13 cellular contexts compared by ENCODE assay signal in the genomic region with DNA sequence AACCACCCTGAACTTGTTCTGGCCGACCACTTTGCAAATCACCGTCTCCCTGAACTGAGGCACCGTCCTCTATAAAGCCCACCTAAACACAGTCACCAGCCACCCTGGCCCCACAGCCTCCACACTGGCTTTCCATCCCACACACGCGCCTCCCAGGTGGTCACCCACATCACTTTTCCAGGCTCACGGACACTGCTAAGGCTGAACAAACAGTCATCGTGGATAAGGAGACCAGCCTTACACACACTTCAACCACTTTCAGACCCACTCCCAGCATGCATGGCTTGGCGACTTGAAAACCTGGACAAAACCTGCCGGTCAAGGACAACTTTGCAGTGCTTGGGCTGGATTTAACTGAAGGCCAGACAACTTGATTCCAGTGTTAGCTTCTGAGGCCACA. TPM values are rescaled to one million over a fixed set of nuclear protein-coding genes. Genes with fewer than 3 reads are reported as not detected.
DNase-seq lines count a peak whose midpoint lies in the region; ATAC-seq and TF ChIP-seq lines count a peak whose summit lies in the region.
"Had no signal": no experiment of that assay in that cellular context is flagged by ENCODE, and none has a peak within 500 bp of the region (broad histone marks: within the 10 kb centered on the region; RNA-seq: fewer than 3 reads in every experiment).

No MANE protein-coding gene starts in this region.

- peak overlapping the region; percentile 96 for H3K4me2 ChIP-seq in Loucy (ENCODE audit: low read depth, low read length, poor library complexity, severe bottlenecking)
- no peak overlapping the region for H3K4me2 ChIP-seq in trophoblast cell (ENCODE audit: low read length)

- H3K4me1 ChIP-seq in Loucy (ENCODE audit: insufficient read depth, low read length, poor library complexity, severe bottlenecking) (peaks cover 97% of the 10 kb centered on the region), breast epithelium (peaks cover 16 to 40% of the 10 kb centered on the region in 2 donors), trophoblast cell (ENCODE audit: control insufficient read depth in 1 of 2, insufficient read depth in 2 of 2, low read length in 2 of 2) (peaks cover 2 to 3% of the 10 kb centered on the region in 2 experiments)

- peak overlapping the region; percentile 16 for H3K4ac ChIP-seq in trophoblast cell (ENCODE audit: low read depth, low read length)

- H4K91ac ChIP-seq in trophoblast cell (ENCODE audit: low read depth, low read length) = no peak overlapping the region

- peak overlapping the region; percentile 49 for H3K4me3 Mint-ChIP-seq in T-helper 1 cell treated with Interleukin-12 subunit alpha and Interleukin-12 subunit beta and Interleukin-4 antibody, amounts not matched to agents 30 μg/mL and 1 μg/mL, for 36 hours
- H3K4me3 Mint-ChIP-seq in Calu3 (ENCODE audit: low read depth, unreplicated experiment) = no peak overlapping the region

- peaks cover 22% of the 10 kb centered on the region for H3F3A ChIP-seq in Loucy (ENCODE audit: low read depth)

- H3K27me3 ChIP-seq in Loucy (ENCODE audit: insufficient read depth, low read length, poor library complexity, severe bottlenecking) = no peaks in the 10 kb centered on the region
- no peaks in the 10 kb centered on the region for H3K27me3 ChIP-seq in breast epithelium
- no peaks in the 10 kb centered on the region for H3K27me3 ChIP-seq in trophoblast cell (ENCODE audit: insufficient read depth, low read length)

- H3K4me3 ChIP-seq in Loucy (ENCODE audit: low read length, poor library complexity, severe bottlenecking) (peak overlapping the region; percentile 80), breast epithelium (no peak overlapping the region), trophoblast cell (ENCODE audit: low read depth, low read length) (no peak overlapping the region)
- H3K4me3 ChIP-seq: thoracic aorta had no signal

- H2BK120ac ChIP-seq in trophoblast cell (ENCODE audit: insufficient read depth, low read length, poor library complexity) = no peak overlapping the region

- H3K36me3 ChIP-seq in Loucy (ENCODE audit: insufficient read depth, low read length) (no peaks in the 10 kb centered on the region), breast epithelium (no peaks in the 10 kb centered on the region), trophoblast cell (ENCODE audit: control insufficient read depth in 1 of 2, insufficient read depth in 2 of 2, low read length in 2 of 2) (peaks cover 3 to 5% of the 10 kb centered on the region in 2 experiments)
- H3K36me3 ChIP-seq: thoracic aorta had no signal

- peaks cover 93% of the 10 kb centered on the region for H3K4me1 Mint-ChIP-seq in T-helper 1 cell treated with Interleukin-12 subunit alpha and Interleukin-12 subunit beta and Interleukin-4 antibody, amounts not matched to agents 30 μg/mL and 1 μg/mL, for 36 hours (ENCODE audit: low read depth)
- H3K4me1 Mint-ChIP-seq in Calu3 (ENCODE audit: low read depth, unreplicated experiment) = peaks cover 23% of the 10 kb centered on the region

- H2AFZ ChIP-seq in Loucy (ENCODE audit: low read length) (no peak overlapping the region), trophoblast cell (ENCODE audit: insufficient read depth, low read length, poor library complexity) (no peak overlapping the region)

- no peak for TF ChIP-seq POLR2A in breast epithelium (IDR thresholded peaks at IDR 0.05)

- CTCF ChIA-PET in Calu3 (lab: Charles Lee) = interaction anchor here (0.6 kb wide), 1 partner anchor 851 kb away, joined by 3 read pairs; no protein-coding TSS in a partner anchor

- H2BK12ac ChIP-seq in trophoblast cell (ENCODE audit: low read length) = no peak overlapping the region

- DNase-seq in T-helper 1 cell = no peak
- no peak for DNase-seq in breast epithelium (ENCODE audit: low spot score in 2 of 2)
- no peak for DNase-seq in trophoblast cell
- DNase-seq in Calu3 = no peak
- no peak for DNase-seq in NCI-H1105 treated with DMSO at 0.1 percent for 48 hours (lab: John Stamatoyannopoulos, UW)
- DNase-seq: 8988T; islet precursor cell; occipital lobe; stimulated activated CD4-positive, alpha-beta T cell treated with anti-CD3 and anti-CD28 coated beads, Interleukin-2, amount 100 ng/mL, for 48 hours had no signal

- H3K9me2 ChIP-seq in Loucy (replicated peaks; ENCODE audit: low read depth, low read length) = no peaks in the 10 kb centered on the region

- H3K27ac ChIP-seq in breast epithelium = peak overlapping the region; percentile 61 to 63
- no peak overlapping the region for H3K27ac ChIP-seq in trophoblast cell (ENCODE audit: low read depth, low read length)

- no peak overlapping the region for H2BK5ac ChIP-seq in trophoblast cell (ENCODE audit: low read depth, low read length, poor library complexity)

- H2AK5ac ChIP-seq in trophoblast cell (ENCODE audit: low read length) = no peak overlapping the region

- H3K27ac Mint-ChIP-seq in T-helper 1 cell treated with Interleukin-12 subunit alpha and Interleukin-12 subunit beta and Interleukin-4 antibody, amounts not matched to agents 30 μg/mL and 1 μg/mL, for 36 hours = peak overlapping the region; percentile 84
- H3K27ac Mint-ChIP-seq in Calu3 (ENCODE audit: unreplicated experiment) = no peak overlapping the region

- intact Hi-C loops in breast epithelium (cut with DNase I; ENCODE audit: low total_unique reads) (no loop called here), Calu3 (cut with micrococcal nuclease; ENCODE audit: unreplicated experiment) (no loop called here)

- no peak for ATAC-seq in HG02840 (IDR thresholded peaks at IDR 0.05; ENCODE audit: low FRiP score, unreplicated experiment)

- no peak overlapping the region for H4K8ac ChIP-seq in trophoblast cell (ENCODE audit: low read depth, low read length)

- H4K20me1 ChIP-seq in Loucy (ENCODE audit: insufficient read depth, low read length, poor library complexity, severe bottlenecking) = peaks cover 76% of the 10 kb centered on the region

- peaks cover 35% of the 10 kb centered on the region for H3K36me3 Mint-ChIP-seq in T-helper 1 cell treated with Interleukin-12 subunit alpha and Interleukin-12 subunit beta and Interleukin-4 antibody, amounts not matched to agents 30 μg/mL and 1 μg/mL, for 36 hours (ENCODE audit: low read depth)
- H3K36me3 Mint-ChIP-seq in Calu3 (ENCODE audit: insufficient read depth, unreplicated experiment) = peaks cover 7% of the 10 kb centered on the region

- H3K14ac ChIP-seq in trophoblast cell (ENCODE audit: low read length) = no peak overlapping the region

- no peak overlapping the region for H4K12ac ChIP-seq in trophoblast cell (ENCODE audit: low read depth, low read length)

- no peak overlapping the region for H3K23ac ChIP-seq in trophoblast cell (ENCODE audit: low read length)

- no peaks in the 10 kb centered on the region for H3K9me3 Mint-ChIP-seq in T-helper 1 cell treated with Interleukin-12 subunit alpha and Interleukin-12 subunit beta and Interleukin-4 antibody, amounts not matched to agents 30 μg/mL and 1 μg/mL, for 36 hours
- no peaks in the 10 kb centered on the region for H3K9me3 Mint-ChIP-seq in Calu3 (ENCODE audit: low read depth, unreplicated experiment)

- H3K79me1 ChIP-seq in trophoblast cell (ENCODE audit: low read length) = no peaks in the 10 kb centered on the region

- H3K9ac ChIP-seq in Loucy (ENCODE audit: low read depth, low read length, poor library complexity, severe bottlenecking) (peak overlapping the region; percentile 83), trophoblast cell (ENCODE audit: low read length) (no peak overlapping the region)

- H3K18ac ChIP-seq in trophoblast cell (ENCODE audit: low read length) = peak overlapping the region; percentile 89

- H3K9me3 ChIP-seq in Loucy (ENCODE audit: insufficient read depth, low read depth, low read length) (no peaks in the 10 kb centered on the region), breast epithelium (no peaks in the 10 kb centered on the region), trophoblast cell (ENCODE audit: insufficient read depth, low read depth, low read length) (no peaks in the 10 kb centered on the region)
- H3K9me3 ChIP-seq: thoracic aorta had no signal

- no TSS peak for BruUV-seq in Calu3 (replicated peaks; lab: Mats Ljungman, UMichigan)

- TF ChIP-seq CTCF in Loucy (conservative IDR thresholded peaks at IDR 0.05; ENCODE audit: low read length) = no peak
- no peak for TF ChIP-seq CTCF in breast epithelium (IDR thresholded peaks at IDR 0.05)
- no peak for TF ChIP-seq CTCF in Calu3 (IDR thresholded peaks at IDR 0.05; ENCODE audit: unreplicated experiment)

- no peaks in the 10 kb centered on the region for H3K27me3 Mint-ChIP-seq in T-helper 1 cell treated with Interleukin-12 subunit alpha and Interleukin-12 subunit beta and Interleukin-4 antibody, amounts not matched to agents 30 μg/mL and 1 μg/mL, for 36 hours (ENCODE audit: low read depth)
- H3K27me3 Mint-ChIP-seq in Calu3 (ENCODE audit: unreplicated experiment) = no peaks in the 10 kb centered on the region

- peaks cover 100% of the 10 kb centered on the region for H3K79me2 ChIP-seq in Loucy (ENCODE audit: insufficient read depth, low read length)
- H3K79me2 ChIP-seq in trophoblast cell (ENCODE audit: control insufficient read depth, insufficient read depth, low read length, poor library complexity) = peaks cover 9% of the 10 kb centered on the region

- WGBS in trophoblast cell (ENCODE audit: extremely low coverage, insufficient coverage, insufficient read length) = no CpG with 5 or more reads among the region's 9 CpGs

RNA-seq across cellular contexts. Expression of a gene that starts 8.4 kb away (rescaled TPM):
- 10 to 100 TPM; 22.6 to 36.7 (median 33.4) TPM for total RNA-seq in breast epithelium
- polyA plus RNA-seq in trophoblast cell (2013) = 25.5 and 25.8 TPM in 2 replicates
- 24.0 and 25.0 TPM in 2 replicates for total RNA-seq in Calu3 (2022)

RNA-seq across cellular contexts. Expression of a gene that starts 33.9 kb away (rescaled TPM):
- total RNA-seq in breast epithelium (10 to 100 TPM; 56.1 to 76.8 (median 76.4) TPM), Calu3 (2022) (83.3 and 85.0 TPM in 2 replicates)
- polyA plus RNA-seq in trophoblast cell (2013) = 105 and 111 TPM in 2 replicates

RNA-seq across cellular contexts. Expression of a gene that starts 51.6 kb away (rescaled TPM):
- 10 to 100 TPM; 26.4 to 51.1 (median 44.3) TPM for total RNA-seq in breast epithelium
- polyA plus RNA-seq in trophoblast cell (2013) = 103 and 104 TPM in 2 replicates
- 123 and 140 TPM in 2 replicates for total RNA-seq in Calu3 (2022)
